ENCODE assay signal across 1 cellular context in genomic region chr11:64801591-64802369, GRCh38.
TF ChIP-seq lines count a peak whose summit lies in the region.

No MANE protein-coding gene starts in this region.

TF ChIP-seq in H1, 55 proteins besides CTCF, POLR2A, EP300 and RAD21:
- TF ChIP-seq TEAD4 (IDR thresholded peaks at IDR 0.05; ENCODE audit: low read depth, low read length), result no peak
- TF ChIP-seq SP1 (IDR thresholded peaks at IDR 0.05; ENCODE audit: low read depth, low read length), result no peak
- TF ChIP-seq SIX5 (IDR thresholded peaks at IDR 0.05; ENCODE audit: low read depth, low read length), result no peak
- TF ChIP-seq POLR2AphosphoS5 (IDR thresholded peaks at IDR 0.05; ENCODE audit: low read depth, low read length), result no peak
- no peak for TF ChIP-seq BACH1 (IDR thresholded peaks at IDR 0.05; ENCODE audit: low read length)
- no peak for TF ChIP-seq EZH2 (IDR thresholded peaks at IDR 0.05; ENCODE audit: low read depth, low read length, severe bottlenecking)
- TF ChIP-seq RXRA (IDR thresholded peaks at IDR 0.05; ENCODE audit: insufficient read depth, low read depth, low read length), result no peak
- no peak for TF ChIP-seq PHF8 (conservative IDR thresholded peaks at IDR 0.05; ENCODE audit: low read depth, low read length)
- TF ChIP-seq RBBP5 (IDR thresholded peaks at IDR 0.05; ENCODE audit: borderline replicate concordance, low read depth, low read length), result no peak
- no peak for TF ChIP-seq NANOG (IDR thresholded peaks at IDR 0.05; ENCODE audit: insufficient read depth, low read depth, low read length, poor library complexity, severe bottlenecking)
- no peak for TF ChIP-seq CEBPB (IDR thresholded peaks at IDR 0.05; ENCODE audit: low read depth, low read length)
- TF ChIP-seq SAP30 (IDR thresholded peaks at IDR 0.05; ENCODE audit: insufficient read depth, insufficient replicate concordance, low read length), result no peak
- TF ChIP-seq RFX5 (IDR thresholded peaks at IDR 0.05; ENCODE audit: borderline replicate concordance, low read depth, low read length), result no peak
- TF ChIP-seq BCL11A (IDR thresholded peaks at IDR 0.05; ENCODE audit: low read depth in 2 of 2, low read length in 2 of 2), result no peak
- TF ChIP-seq CBX8 (IDR thresholded peaks at IDR 0.05; ENCODE audit: borderline replicate concordance, low read depth, low read length), result no peak
- no peak for TF ChIP-seq ZNF274 (IDR thresholded peaks at IDR 0.05; ENCODE audit: borderline replicate concordance, extremely low read depth, low read length)
